ENCODE assay signal across 33 cellular contexts in the genomic region with DNA sequence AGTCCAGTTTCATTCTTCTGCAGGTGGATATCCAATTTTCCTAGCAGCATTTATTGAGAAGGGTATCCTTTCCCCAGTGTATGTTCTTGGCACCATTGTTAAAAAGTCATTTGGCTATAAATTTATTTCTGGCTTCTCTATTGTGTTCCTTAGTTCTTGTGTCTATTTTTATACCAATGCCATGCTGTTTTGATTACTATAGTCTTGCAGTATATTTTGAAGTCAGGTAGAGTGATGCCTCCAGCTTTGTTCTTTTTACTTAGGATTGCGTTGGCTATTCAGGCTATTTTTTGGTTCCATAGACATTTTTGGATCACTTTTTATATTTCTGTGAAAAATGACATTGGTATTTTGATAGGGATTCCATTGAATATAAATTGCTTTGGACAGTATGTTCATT.
"Had no signal": no experiment of that assay in that cellular context is flagged by ENCODE, and none has a peak within 500 bp of the region (broad histone marks: within the 10 kb centered on the region; RNA-seq: fewer than 3 reads in every experiment).

No MANE protein-coding gene starts in this region.

- H3K9me3 ChIP-seq: prostate gland had no signal

- H3K27me3 ChIP-seq: breast epithelium, pancreas, uterus had no signal

- H3K36me3 ChIP-seq: breast epithelium, prostate gland, uterus had no signal

- H3K27me3 Mint-ChIP-seq: activated naive CD4-positive, alpha-beta T cell treated with anti-CD3 and anti-CD28 coated beads, Interleukin-2, amount 10 ng/mL, durations not matched to agents 7 days and 5 days; dendritic cell treated with granulocyte-macrophage colony-stimulating factor and Interleukin-4, amounts not matched to agents 40 ng/mL and 50 ng/mL, for 4 days; stimulated activated naive CD8-positive, alpha-beta T cell treated with anti-CD3 and anti-CD28 coated beads, Interleukin-15, amount 100 ng/mL, for 72 hours; type B pancreatic cell had no signal

- DNase-seq: activated CD4-positive, alpha-beta T cell treated with anti-CD3 and anti-CD28 coated beads for 4 hours; activated CD4-positive, alpha-beta T cell treated with anti-CD3 and anti-CD28 coated beads, Interleukin-2, amount 50 U/mL, for 4 hours; activated effector memory CD4-positive, alpha-beta T cell treated with anti-CD3 and anti-CD28 coated beads, Interleukin-2, amount 50 U/mL, for 16 hours; activated naive CD4-positive, alpha-beta T cell treated with anti-CD3 and anti-CD28 coated beads, Interleukin-2, amount 10 ng/mL, durations not matched to agents 7 days and 5 days; activated T-cell treated with anti-CD3 and anti-CD28 coated beads for 4 hours; amygdala; central memory CD4-positive, alpha-beta T cell; left ventricle myocardium inferior; mesendoderm; mucosa of descending colon; nucleus accumbens; pancreas; retina; stimulated activated CD4-positive, alpha-beta T cell treated with anti-CD3 and anti-CD28 coated beads, Interleukin-12 subunit alpha, Interleukin-12 subunit beta, amount 100 ng/mL, for 4 hours; stimulated activated CD4-positive, alpha-beta T cell treated with anti-CD3 and anti-CD28 coated beads, Interleukin-4, amount 100 ng/mL, for 1 hour; stimulated activated naive CD8-positive, alpha-beta T cell treated with anti-CD3 and anti-CD28 coated beads, Interleukin-15, amount 100 ng/mL, for 72 hours; substantia nigra; T-helper 9 cell; uterus had no signal

- H3K4me1 Mint-ChIP-seq: neural crest cell had no signal

- H3K27ac ChIP-seq: breast epithelium, epithelial cell of prostate, left ventricle myocardium inferior, prostate gland, skin epidermis, uterus, VCaP had no signal

- H3K4me3 Mint-ChIP-seq: activated naive CD4-positive, alpha-beta T cell treated with anti-CD3 and anti-CD28 coated beads, Interleukin-2, amount 10 ng/mL, durations not matched to agents 7 days and 5 days; activated T-helper 1 cell treated with anti-CD3 and anti-CD28 coated beads, Interleukin-12 subunit alpha, Interleukin-12 subunit beta, Interleukin-2, Interleukin-4 antibody, amounts not matched to agents 30 ng/mL and 10 ng/mL and 1 ng/mL, durations not matched to agents 14 hours and 24 hours and 36 hours; dendritic cell treated with granulocyte-macrophage colony-stimulating factor and Interleukin-4, amounts not matched to agents 40 ng/mL and 50 ng/mL, for 4 days; neural crest cell; stimulated activated naive CD8-positive, alpha-beta T cell treated with anti-CD3 and anti-CD28 coated beads, Interleukin-15, amount 100 ng/mL, for 72 hours; T-helper 1 cell treated with Interleukin-12 subunit alpha and Interleukin-12 subunit beta and Interleukin-4 antibody, amounts not matched to agents 30 μg/mL and 1 μg/mL, for 36 hours; type B pancreatic cell had no signal

- H3K4me3 ChIP-seq: breast epithelium, left ventricle myocardium inferior, lung, mucosa of descending colon, pancreas, prostate gland, skin epidermis, uterus had no signal

- H3K27ac Mint-ChIP-seq: activated T-helper 1 cell treated with anti-CD3 and anti-CD28 coated beads, Interleukin-12 subunit alpha, Interleukin-12 subunit beta, Interleukin-2, Interleukin-4 antibody, amounts not matched to agents 30 ng/mL and 10 ng/mL and 1 ng/mL, durations not matched to agents 14 hours and 24 hours and 36 hours; dendritic cell treated with granulocyte-macrophage colony-stimulating factor and Interleukin-4, amounts not matched to agents 40 ng/mL and 50 ng/mL, for 4 days; T-helper 1 cell treated with Interleukin-12 subunit alpha and Interleukin-12 subunit beta and Interleukin-4 antibody, amounts not matched to agents 30 μg/mL and 1 μg/mL, for 36 hours; type B pancreatic cell had no signal

- ATAC-seq: mucosa of descending colon; pancreas; sciatic nerve; stimulated activated naive CD8-positive, alpha-beta T cell treated with anti-CD3 and anti-CD28 coated beads, Interleukin-15, amount 100 ng/mL, for 72 hours had no signal

- H3K4me1 ChIP-seq: breast epithelium, prostate gland, uterus had no signal

- FAIRE-seq: frontal cortex, pancreas, TTC549 had no signal
